24 cellular contexts compared by ENCODE assay signal in genomic region chr2:235212501-235212900, GRCh38.
"Had no signal": no experiment of that assay in that cellular context is flagged by ENCODE, and none has a peak within 500 bp of the region (broad histone marks: within the 10 kb centered on the region; RNA-seq: fewer than 3 reads in every experiment).

No MANE protein-coding gene starts in this region.

- H3K4me1 ChIP-seq: esophagus squamous epithelium, gastrocnemius medialis, psoas muscle, sigmoid colon, spleen, suprapubic skin, transverse colon, upper lobe of right lung, uterus had no signal

- FAIRE-seq: colon, endothelial cell of umbilical vein, kidney had no signal

- H3K27ac ChIP-seq: esophagus squamous epithelium, gastrocnemius medialis, ovary, psoas muscle, sigmoid colon, suprapubic skin, transverse colon, upper lobe of right lung, uterus had no signal

- ATAC-seq: gastrocnemius medialis; left lobe of liver; natural killer cell; psoas muscle; right cardiac atrium; stimulated activated naive CD8-positive, alpha-beta T cell treated with anti-CD3 and anti-CD28 coated beads, Interleukin-15, amount 100 ng/mL, for 72 hours; upper lobe of right lung had no signal

- H3K36me3 ChIP-seq: esophagus squamous epithelium, gastrocnemius medialis, ovary, sigmoid colon, spleen, suprapubic skin, transverse colon, upper lobe of right lung, uterus had no signal

- H3K27me3 ChIP-seq: gastrocnemius medialis, ovary, sigmoid colon, transverse colon, upper lobe of right lung, uterus had no signal

- H3K4me3 ChIP-seq: esophagus squamous epithelium, gastrocnemius medialis, lung, ovary, psoas muscle, sigmoid colon, spleen, suprapubic skin, transverse colon, upper lobe of right lung, uterus had no signal

- DNase-seq: effector memory CD4-positive, alpha-beta T cell; esophagus squamous epithelium; gastrocnemius medialis; kidney; natural killer cell; occipital lobe; ovary; posterior cingulate gyrus; psoas muscle; right cardiac atrium; sigmoid colon; spleen; stimulated activated CD4-positive, alpha-beta T cell treated with anti-CD3 and anti-CD28 coated beads, Interleukin-15, amount 100 ng/mL, for 24 hours; stimulated activated CD4-positive, alpha-beta T cell treated with anti-CD3 and anti-CD28 coated beads, Interleukin-2, amount 100 ng/mL, for 48 hours; stimulated activated naive CD4-positive, alpha-beta T cell; stimulated activated naive CD8-positive, alpha-beta T cell treated with anti-CD3 and anti-CD28 coated beads, Interleukin-15, amount 100 ng/mL, for 72 hours; transverse colon; upper lobe of right lung; uterus had no signal

- H3K9me3 ChIP-seq: esophagus squamous epithelium, gastrocnemius medialis, ovary, psoas muscle, sigmoid colon, suprapubic skin, transverse colon, upper lobe of right lung, uterus had no signal
